ENCODE assay signal across 10 cellular contexts in the genomic region with DNA sequence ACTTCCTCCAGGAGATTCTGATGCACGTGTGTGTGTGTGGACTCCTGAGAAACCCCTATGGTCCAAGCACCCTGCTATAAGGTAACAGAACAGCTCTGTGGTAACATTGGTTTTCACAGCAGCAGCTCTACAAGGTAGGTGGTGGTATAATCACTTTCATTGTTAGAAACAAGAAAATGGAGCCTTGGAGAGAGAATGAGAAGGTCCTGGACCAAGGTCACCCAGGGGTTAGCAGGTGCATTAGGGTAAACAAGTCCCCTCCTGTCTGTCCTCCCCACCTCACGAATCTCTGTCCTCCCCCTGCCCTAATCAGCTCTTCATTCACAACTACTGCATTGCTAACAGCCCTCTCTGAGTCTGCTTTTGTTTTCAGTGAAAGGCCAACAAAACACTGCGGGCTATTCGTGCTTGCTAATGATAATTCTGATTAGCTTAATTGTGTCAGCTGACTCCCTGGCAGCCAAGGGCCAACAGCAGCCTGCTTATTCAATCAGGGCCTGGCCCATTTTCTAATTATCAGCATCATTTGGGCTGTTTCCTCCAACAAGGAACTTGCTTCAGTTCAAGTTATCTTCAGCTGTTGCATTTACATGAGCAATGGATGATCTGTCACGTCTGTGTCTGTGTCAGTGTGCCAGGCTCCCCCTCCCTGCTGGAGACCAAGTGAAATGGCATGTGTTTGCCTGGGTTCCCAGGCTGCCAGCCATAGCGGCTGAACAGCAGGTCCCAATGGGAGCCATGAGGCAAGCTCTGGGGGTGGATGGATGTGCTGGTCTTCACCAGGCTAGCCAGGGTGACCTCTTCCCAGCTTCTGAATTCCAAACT. TPM values are rescaled to one million over a fixed set of nuclear protein-coding genes. Genes with fewer than 3 reads are reported as not detected.
A peak's percentile ranks its signal among the peaks of the same experiment; 100 is the strongest.
DNase-seq lines count a peak whose midpoint lies in the region; ATAC-seq and TF ChIP-seq lines count a peak whose summit lies in the region.
"Had no signal": no experiment of that assay in that cellular context is flagged by ENCODE, and none has a peak within 500 bp of the region (broad histone marks: within the 10 kb centered on the region; RNA-seq: fewer than 3 reads in every experiment).

No MANE protein-coding gene starts in this region.

- H3K4me1 ChIP-seq in right atrium auricular region (peaks cover 0 to 23% of the 10 kb centered on the region in 2 donors), PC-3 (ENCODE audit: insufficient read depth, low read length) (no peaks in the 10 kb centered on the region)

- no peak overlapping the region for H3K4me2 ChIP-seq in PC-3 (ENCODE audit: low read length)

- peak overlapping the region; percentile 74 to 97 (median 88) for H3K27ac Mint-ChIP-seq in brain

- intact Hi-C loops in left cardiac atrium (cut with DNase I) (no loop called here), PC-3 (cut with micrococcal nuclease) (no loop called here)

- H3K9me3 Mint-ChIP-seq in brain = no peaks in the 10 kb centered on the region

- no peaks in the 10 kb centered on the region for H3K9me2 ChIP-seq in PC-3 (replicated peaks; ENCODE audit: low read length)

- H3K4me3 ChIP-seq in right atrium auricular region = no peak overlapping the region
- no peak overlapping the region for H3K4me3 ChIP-seq in PC-3 (ENCODE audit: low read length)

- H3F3A ChIP-seq in PC-3 (ENCODE audit: low read length, unreplicated experiment) = no peaks in the 10 kb centered on the region

- H3K4me1 Mint-ChIP-seq in brain = peaks cover 73% of the 10 kb centered on the region

- no peak overlapping the region for H3K27ac ChIP-seq in right atrium auricular region
- H3K27ac ChIP-seq in PC-3 (ENCODE audit: low read length) = no peak overlapping the region
- H3K27ac ChIP-seq: VCaP had no signal

- POLR2A ChIA-PET in PC-3 (lab: Charles Lee; ENCODE audit: unreplicated experiment) = no interaction called here

- no peaks in the 10 kb centered on the region for H3K27me3 Mint-ChIP-seq in brain

- H4K20me1 ChIP-seq in PC-3 (ENCODE audit: low read length) = no peaks in the 10 kb centered on the region

- H3K9ac ChIP-seq in PC-3 (ENCODE audit: low read length) = no peak overlapping the region

- BruUV-seq in PC-3 (replicated peaks; lab: Mats Ljungman, UMichigan) = no TSS peak

- peak; percentile 38 for DNase-seq in left cardiac atrium
- DNase-seq in right atrium auricular region (ENCODE audit: low spot score) = no peak
- DNase-seq in retina = peak; percentile 81
- no peak for DNase-seq in T-helper 2 cell
- no peak for DNase-seq in DMS53 (lab: John Stamatoyannopoulos, UW)
- DNase-seq in PC-3 = no peak

- peaks cover 12% of the 10 kb centered on the region for H3K36me3 Mint-ChIP-seq in brain

- no peaks in the 10 kb centered on the region for H3K36me3 ChIP-seq in right atrium auricular region
- H3K36me3 ChIP-seq in PC-3 (ENCODE audit: low read depth, low read length) = no peaks in the 10 kb centered on the region

- no peak overlapping the region for H2AFZ ChIP-seq in PC-3 (ENCODE audit: low read length)

- no peak for TF ChIP-seq CTCF in right atrium auricular region (IDR thresholded peaks at IDR 0.05)
- no peak for TF ChIP-seq CTCF in brain (conservative IDR thresholded peaks at IDR 0.05)
- TF ChIP-seq CTCF in PC-3 (conservative IDR thresholded peaks at IDR 0.05; ENCODE audit: low read depth, low read length) = no peak

- H3K9me3 ChIP-seq in right atrium auricular region (no peaks in the 10 kb centered on the region), PC-3 (ENCODE audit: low read length) (no peaks in the 10 kb centered on the region)

- CTCF ChIA-PET in PC-3 (lab: Charles Lee) = no interaction called here

- H3K4me3 Mint-ChIP-seq in brain = peak overlapping the region in 3 of 5 experiments; percentile 33 to 74 (median 56)

- peak in 1 of 2 donors; percentile 75 for ATAC-seq in left cardiac atrium
- ATAC-seq in HG03097 (IDR thresholded peaks at IDR 0.05; ENCODE audit: low FRiP score, unreplicated experiment) = peak; percentile 91
- ATAC-seq in PC-3 = no peak

- H3K79me2 ChIP-seq in PC-3 (ENCODE audit: low read length) = no peaks in the 10 kb centered on the region

- H3K27me3 ChIP-seq in right atrium auricular region (no peaks in the 10 kb centered on the region), PC-3 (ENCODE audit: low read length) (no peaks in the 10 kb centered on the region)

RNA-seq across cellular contexts. Expression of gene EQTN, which starts 56.7 kb away (rescaled TPM):
- total RNA-seq in left cardiac atrium = not detected
- not detected for total RNA-seq in right atrium auricular region
- polyA plus RNA-seq in brain (ENCODE audit: insufficient read depth, low read depth, low replicate concordance) = not detected
- not detected in 2 replicates for total RNA-seq in PC-3 (2014; rRNA removed)
- total RNA-seq: Daoy had no signal

Comparison
In these comparisons a context has a peak if more than half of its experiments do, and no peak if none do; other contexts are left out.
1. DNase-seq: peak in left cardiac atrium (single experiment) and retina (single experiment); none in right atrium auricular region (single experiment), T-helper 2 cell (0 of 5), DMS53 (single experiment) and PC-3 (single experiment).